ENCODE assay signal across 27 cellular contexts in the genomic region with DNA sequence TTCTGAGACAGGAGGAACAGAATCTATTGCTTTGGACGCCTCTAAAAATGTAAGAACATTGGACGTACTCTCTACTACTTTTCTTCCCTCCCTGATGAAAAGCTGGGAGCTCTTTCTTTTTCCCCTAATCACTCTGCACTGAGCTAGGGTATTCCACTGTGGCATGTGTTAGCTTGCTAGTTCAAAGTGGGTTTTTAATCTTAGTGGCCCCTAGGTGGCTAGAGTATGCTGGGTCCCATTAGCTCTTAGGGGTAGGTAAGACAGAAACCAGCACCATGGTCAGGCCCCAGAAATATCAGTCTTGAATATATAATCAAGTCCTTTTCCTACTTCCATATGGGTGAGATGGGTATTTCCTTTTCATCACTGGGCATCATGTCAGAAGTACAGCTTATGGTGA.
"Had no signal": no experiment of that assay in that cellular context is flagged by ENCODE, and none has a peak within 500 bp of the region (broad histone marks: within the 10 kb centered on the region; RNA-seq: fewer than 3 reads in every experiment).

No MANE protein-coding gene starts in this region.

- ATAC-seq: mucosa of descending colon; naive thymus-derived CD4-positive, alpha-beta T cell; natural killer cell treated with Interleukin-12 subunit alpha and Interleukin-12 subunit beta and Interleukin-15 and Interleukin-18, amount 100 ng/mL, for 72 hours; pancreas; right cardiac atrium; sciatic nerve; stimulated activated naive B cell treated with anti-CD40 and anti-IgM and Interleukin-4, amounts not matched to agents 10 μg/mL and 1 μg/mL and 100 μg/mL, for 72 hours had no signal

- H3K4me1 Mint-ChIP-seq: immature natural killer cell; naive thymus-derived CD4-positive, alpha-beta T cell; stimulated activated naive B cell treated with anti-CD40 and anti-IgM and Interleukin-4, amounts not matched to agents 10 μg/mL and 1 μg/mL and 100 μg/mL, for 72 hours had no signal

- H3K27me3 Mint-ChIP-seq: naive thymus-derived CD4-positive, alpha-beta T cell; natural killer cell treated with Interleukin-12 subunit alpha and Interleukin-12 subunit beta and Interleukin-15 and Interleukin-18, amount 100 ng/mL, for 72 hours; stimulated activated naive B cell treated with anti-CD40 and anti-IgM and Interleukin-4, amounts not matched to agents 10 μg/mL and 1 μg/mL and 100 μg/mL, for 72 hours; stimulated activated naive CD8-positive, alpha-beta T cell treated with anti-CD3 and anti-CD28 coated beads, Interleukin-15, Interleukin-2, amounts not matched to agents 100 ng/mL and 50 ng/mL, for 24 hours; type B pancreatic cell had no signal

- H3K9me3 ChIP-seq: pancreas, prostate gland, tibial nerve, vagina had no signal

- H3K27ac ChIP-seq: left ventricle myocardium inferior, pancreas, prostate gland, skin epidermis, tibial nerve, vagina had no signal

- H3K36me3 ChIP-seq: left ventricle myocardium inferior, pancreas, prostate gland, tibial nerve, vagina had no signal

- H3K27ac Mint-ChIP-seq: immature natural killer cell; naive thymus-derived CD4-positive, alpha-beta T cell; natural killer cell treated with Interleukin-12 subunit alpha and Interleukin-12 subunit beta and Interleukin-15 and Interleukin-18, amount 100 ng/mL, for 72 hours; stimulated activated naive B cell treated with anti-CD40 and anti-IgM and Interleukin-4, amounts not matched to agents 10 μg/mL and 1 μg/mL and 100 μg/mL, for 72 hours; stimulated activated naive CD8-positive, alpha-beta T cell treated with anti-CD3 and anti-CD28 coated beads, Interleukin-15, Interleukin-2, amounts not matched to agents 100 ng/mL and 50 ng/mL, for 24 hours; type B pancreatic cell had no signal

- H3K27me3 ChIP-seq: pancreas, tibial nerve, vagina had no signal

- H3K4me3 ChIP-seq: left ventricle myocardium inferior, lung, mucosa of descending colon, pancreas, prostate gland, skin epidermis, tibial nerve, vagina had no signal

- H3K4me3 Mint-ChIP-seq: immature natural killer cell; naive thymus-derived CD4-positive, alpha-beta T cell; natural killer cell treated with Interleukin-12 subunit alpha and Interleukin-12 subunit beta and Interleukin-15 and Interleukin-18, amount 100 ng/mL, for 72 hours; stimulated activated naive B cell treated with anti-CD40 and anti-IgM and Interleukin-4, amounts not matched to agents 10 μg/mL and 1 μg/mL and 100 μg/mL, for 72 hours; stimulated activated naive CD8-positive, alpha-beta T cell treated with anti-CD3 and anti-CD28 coated beads, Interleukin-15, Interleukin-2, amounts not matched to agents 100 ng/mL and 50 ng/mL, for 24 hours; type B pancreatic cell had no signal

- H3K36me3 Mint-ChIP-seq: immature natural killer cell; naive thymus-derived CD4-positive, alpha-beta T cell; stimulated activated naive B cell treated with anti-CD40 and anti-IgM and Interleukin-4, amounts not matched to agents 10 μg/mL and 1 μg/mL and 100 μg/mL, for 72 hours; type B pancreatic cell had no signal

- H3K9me3 Mint-ChIP-seq: type B pancreatic cell had no signal

- H3K4me1 ChIP-seq: left ventricle myocardium inferior, pancreas, prostate gland, tibial nerve, vagina had no signal

- DNase-seq: head of caudate nucleus; hippocampal formation; immature natural killer cell; kidney; left ventricle myocardium inferior; midbrain; mucosa of descending colon; naive thymus-derived CD4-positive, alpha-beta T cell; nucleus accumbens; pancreas; posterior cingulate gyrus; retina; right cardiac atrium; stimulated activated CD4-positive, alpha-beta T cell treated with anti-CD3 and anti-CD28 coated beads, Interleukin-12 subunit alpha, Interleukin-12 subunit beta, amount 100 ng/mL, for 4 hours; stimulated activated CD4-positive, alpha-beta T cell treated with anti-CD3 and anti-CD28 coated beads, Interleukin-15, amount 100 ng/mL, for 24 hours; stimulated activated CD4-positive, alpha-beta T cell treated with anti-CD3 and anti-CD28 coated beads, Interleukin-2, amount 100 ng/mL, for 24 hours; stimulated activated CD4-positive, alpha-beta T cell treated with anti-CD3 and anti-CD28 coated beads, Interleukin-4, amount 100 ng/mL, for 1 hour; stimulated activated naive B cell treated with anti-CD40 and anti-IgM and Interleukin-4, amounts not matched to agents 10 μg/mL and 1 μg/mL and 100 μg/mL, for 72 hours had no signal
